In genomic region chr3:128100126-128100525, GRCh38 we compare ENCODE assay signal across 1 cellular context.
TF ChIP-seq lines count a peak whose summit lies in the region.

No MANE protein-coding gene starts in this region.

TF ChIP-seq in GM23338, 12 proteins besides CTCF, POLR2A, EP300 and RAD21 (continued from another document):
- TF ChIP-seq REST (IDR thresholded peaks at IDR 0.05; ENCODE audit: unreplicated experiment), result no peak
- no peak for TF ChIP-seq STAT1 (IDR thresholded peaks at IDR 0.05; ENCODE audit: unreplicated experiment)
- TF ChIP-seq, protein P1, sequence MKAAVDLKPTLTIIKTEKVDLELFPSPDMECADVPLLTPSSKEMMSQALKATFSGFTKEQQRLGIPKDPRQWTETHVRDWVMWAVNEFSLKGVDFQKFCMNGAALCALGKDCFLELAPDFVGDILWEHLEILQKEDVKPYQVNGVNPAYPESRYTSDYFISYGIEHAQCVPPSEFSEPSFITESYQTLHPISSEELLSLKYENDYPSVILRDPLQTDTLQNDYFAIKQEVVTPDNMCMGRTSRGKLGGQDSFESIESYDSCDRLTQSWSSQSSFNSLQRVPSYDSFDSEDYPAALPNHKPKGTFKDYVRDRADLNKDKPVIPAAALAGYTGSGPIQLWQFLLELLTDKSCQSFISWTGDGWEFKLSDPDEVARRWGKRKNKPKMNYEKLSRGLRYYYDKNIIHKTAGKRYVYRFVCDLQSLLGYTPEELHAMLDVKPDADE (IDR thresholded peaks at IDR 0.05), result no peak
- no peak for TF ChIP-seq ZNF462 (CRISPR knock-in tag; IDR thresholded peaks at IDR 0.05)
- TF ChIP-seq EZH2 (IDR thresholded peaks at IDR 0.05; ENCODE audit: low read depth, unreplicated experiment), result no peak
- no peak for TF ChIP-seq ZNF331 (CRISPR knock-in tag; IDR thresholded peaks at IDR 0.05; ENCODE audit: low read depth)
